28 cellular contexts compared by ENCODE assay signal in genomic region chr5:90224342-90224741, GRCh38.
"Had no signal": no experiment of that assay in that cellular context is flagged by ENCODE, and none has a peak within 500 bp of the region (broad histone marks: within the 10 kb centered on the region; RNA-seq: fewer than 3 reads in every experiment).

No MANE protein-coding gene starts in this region.

- DNase-seq: activated CD4-positive, alpha-beta memory T cell treated with anti-CD3 and anti-CD28 coated beads, Interleukin-2, amount 10 ng/mL, durations not matched to agents 7 days and 5 days; activated CD4-positive, alpha-beta T cell treated with anti-CD3 and anti-CD28 coated beads for 1 hour; activated CD4-positive, alpha-beta T cell treated with anti-CD3 and anti-CD28 coated beads for 36 hours; activated CD4-positive, alpha-beta T cell treated with anti-CD3 and anti-CD28 coated beads for 48 hours; activated CD4-positive, alpha-beta T cell treated with anti-CD3 and anti-CD28 coated beads, Interleukin-2, amount 10 ng/mL, durations not matched to agents 7 days and 5 days; activated CD4-positive, alpha-beta T cell treated with anti-CD3 and anti-CD28 coated beads, Interleukin-2, amount 50 U/mL, for 48 hours; activated CD4-positive, CD25-positive, alpha-beta regulatory T cell; activated CD8-positive, alpha-beta memory T cell treated with anti-CD3 and anti-CD28 coated beads for 24 hours; activated CD8-positive, alpha-beta memory T cell treated with anti-CD3 and anti-CD28 coated beads, Interleukin-2, amount 10 ng/mL, durations not matched to agents 7 days and 5 days; activated CD8-positive, alpha-beta memory T cell treated with anti-CD3 and anti-CD28 coated beads, Interleukin-2, amount 50 U/mL, for 48 hours; activated CD8-positive, alpha-beta T cell treated with anti-CD3 and anti-CD28 coated beads, Interleukin-2, amount 10 ng/mL, durations not matched to agents 7 days and 5 days; activated effector memory CD4-positive, alpha-beta T cell treated with Interleukin-2 at 50 U/mL for 16 hours; activated gamma-delta T cell; activated naive CD4-positive, alpha-beta T cell treated with anti-CD3 and anti-CD28 coated beads, Interleukin-2, amount 10 ng/mL, durations not matched to agents 7 days and 5 days; activated naive CD4-positive, alpha-beta T cell treated with Interleukin-2 at 50 U/mL for 16 hours; activated naive CD8-positive, alpha-beta T cell treated with anti-CD3 and anti-CD28 coated beads, Interleukin-2, amount 10 ng/mL, durations not matched to agents 7 days and 5 days; activated naive CD8-positive, alpha-beta T cell treated with anti-CD3 and anti-CD28 coated beads, Interleukin-2, amount 50 U/mL, for 24 hours; activated T-cell treated with anti-CD3 and anti-CD28 coated beads, Interleukin-2, amount 50 U/mL, for 24 hours; activated T-cell treated with anti-CD3 and anti-CD28 coated beads, Interleukin-2, amount 50 U/mL, for 48 hours; amygdala; caudate nucleus; cerebellar nuclear complex; T-helper 2 cell; T-helper 9 cell; WERI-Rb-1 had no signal

- FAIRE-seq: TTC549 had no signal

- ATAC-seq: activated CD4-positive, alpha-beta T cell treated with anti-CD3 and anti-CD28 coated beads for 36 hours; activated CD4-positive, CD25-positive, alpha-beta regulatory T cell treated with anti-CD3 and anti-CD28 coated beads, Interleukin-2, amount 50 U/mL, for 24 hours; activated CD8-positive, alpha-beta memory T cell treated with anti-CD3 and anti-CD28 coated beads, Interleukin-2, amount 10 ng/mL, durations not matched to agents 7 days and 5 days; activated CD8-positive, alpha-beta T cell treated with anti-CD3 and anti-CD28 coated beads, Interleukin-2, amount 10 ng/mL, durations not matched to agents 7 days and 5 days; activated naive CD8-positive, alpha-beta T cell treated with anti-CD3 and anti-CD28 coated beads, Interleukin-2, amount 50 U/mL, for 24 hours; WTC11 had no signal
